Comparison of ENCODE assay signal across 1 cellular context in genomic region chr10:73889416-73889815, GRCh38.
TF ChIP-seq lines count a peak whose summit lies in the region.

No MANE protein-coding gene starts in this region.

TF ChIP-seq in HEK293, 187 proteins besides CTCF, POLR2A, EP300 and RAD21:
- TF ChIP-seq WT1 (tag by site-specific recombination; IDR thresholded peaks at IDR 0.05) (peak; percentile 76), ZNF366 (tag by site-specific recombination; conservative IDR thresholded peaks at IDR 0.05) (0 out of 2 replicates have a peak, but pooled peaks have one; percentile 29), KLF17 (tag by site-specific recombination; IDR thresholded peaks at IDR 0.05) (peak; percentile 34; the same call in 1 of the 2 replicates), ZNF398 (tag by site-specific recombination; IDR thresholded peaks at IDR 0.05) (0 out of 2 replicates have a peak, but pooled peaks have one; percentile 8)
